ENCODE assay signal across 8 cellular contexts in the genomic region with DNA sequence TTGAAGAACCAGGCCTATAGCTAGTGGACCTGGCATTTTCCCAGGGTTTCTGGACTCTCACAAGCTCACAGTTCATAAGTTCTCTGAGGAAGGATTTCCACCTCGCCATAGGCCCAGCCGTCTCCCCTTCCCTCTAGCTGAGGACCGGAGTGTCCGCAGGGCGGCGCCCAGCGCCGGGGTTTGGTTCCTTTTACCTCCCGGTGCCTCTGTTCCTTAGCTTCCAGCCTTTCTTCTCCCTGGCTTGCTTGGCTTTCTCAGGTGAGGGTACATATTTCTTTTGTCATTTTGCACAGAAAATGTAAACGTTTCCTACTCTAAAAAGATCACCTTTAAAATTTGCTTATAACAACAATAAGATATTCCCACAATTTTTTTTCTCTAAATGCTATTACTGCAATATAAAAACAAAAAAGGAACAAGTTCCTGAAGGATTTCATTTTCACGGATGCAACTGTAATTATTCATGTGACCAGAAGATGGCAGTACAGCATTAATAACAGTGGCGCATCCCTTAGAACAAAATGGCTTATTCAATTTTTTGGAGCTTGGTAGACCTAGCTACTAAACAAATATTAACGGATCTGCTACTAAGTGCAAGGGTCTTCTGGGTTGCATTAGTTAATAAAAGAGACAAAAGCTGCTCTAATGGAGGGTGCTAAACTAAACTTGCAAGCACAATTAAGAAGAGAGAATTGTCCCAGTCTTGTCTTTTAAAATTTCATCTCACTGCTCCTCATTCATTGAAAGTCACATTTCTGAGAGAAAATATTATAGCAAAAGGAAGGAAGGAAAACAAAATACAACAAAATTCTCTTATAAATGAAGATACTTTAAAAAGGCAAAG.
DNase-seq lines count a peak whose midpoint lies in the region; ATAC-seq, FAIRE-seq and TF ChIP-seq lines count a peak whose summit lies in the region.

No MANE protein-coding gene starts in this region.

- H2AFZ ChIP-seq in OCI-LY7 (ENCODE audit: low read length), result no peak overlapping the region

- FAIRE-seq in GM18507 (lab: Jason Lieb, UNC) (peak; percentile 53), HTR-8/SVneo (lab: Jason Lieb, UNC) (no peak)

- no peak for ATAC-seq in GM21367 (IDR thresholded peaks at IDR 0.05; ENCODE audit: unreplicated experiment)

- no peaks in the 10 kb centered on the region for H3K9me2 ChIP-seq in OCI-LY7 (ENCODE audit: insufficient read depth, low read length)

- H3K27me3 ChIP-seq in BJ (ENCODE audit: control insufficient read depth, insufficient read depth, low read length), result no peaks in the 10 kb centered on the region

- H3K4me2 ChIP-seq in OCI-LY7 (ENCODE audit: low read length), result no peak overlapping the region

- intact Hi-C loops in OCI-LY7 (cut with micrococcal nuclease; ENCODE audit: unreplicated experiment), result loop anchor here (5.0 to 10.0 kb wide), 3 partner anchors 218 to 1030 kb away; partner anchors contain the start of genes NMBR and VTA1

- no peaks in the 10 kb centered on the region for H3K79me2 ChIP-seq in OCI-LY7 (ENCODE audit: insufficient read depth, low read depth, low read length)

- H3K36me3 ChIP-seq in BJ (ENCODE audit: control insufficient read depth, insufficient read depth, low read length), result no peaks in the 10 kb centered on the region
- no peaks in the 10 kb centered on the region for H3K36me3 ChIP-seq in OCI-LY7 (ENCODE audit: insufficient read depth, low read length)
- no peaks in the 10 kb centered on the region for H3K36me3 ChIP-seq in mesodermal cell (ENCODE audit: control insufficient read depth, insufficient read depth, low read length)

- no peaks in the 10 kb centered on the region for H3K9me3 ChIP-seq in OCI-LY7 (ENCODE audit: low read length)
- H3K9me3 ChIP-seq in mesodermal cell (ENCODE audit: control insufficient read depth, low read length), result no peaks in the 10 kb centered on the region

- no TSS peak for BruUV-seq in OCI-LY7 (replicated peaks; lab: Mats Ljungman, UMichigan)

- TF ChIP-seq CTCF in BJ (IDR thresholded peaks at IDR 0.05; ENCODE audit: insufficient read depth, low read depth, low read length) (peak; percentile 49), OCI-LY7 (conservative IDR thresholded peaks at IDR 0.05; ENCODE audit: low read length) (peak; percentile 96)

- 1 to 60% methylated on average over 1 to 12 of the region's 13 CpGs for WGBS in mesodermal cell (ENCODE audit: insufficient coverage in 2 of 2), 2 experiments

- no peak overlapping the region for H3K27ac ChIP-seq in OCI-LY7 (ENCODE audit: low read depth, low read length, poor library complexity, severe bottlenecking)
- peak overlapping the region; percentile 26 for H3K27ac ChIP-seq in mesodermal cell (ENCODE audit: low read depth, low read length, severe bottlenecking)

- CTCF ChIA-PET in BJ (lab: Yijun Ruan, JAX) (interaction anchor here (0.5 to 3.0 kb wide), 35 partner anchors 9 to 1467 kb away, joined by 3 to 19 read pairs (median 3); partner anchors contain the start of gene FUCA2), OCI-LY7 (lab: Charles Lee; ENCODE audit: unreplicated experiment) (no interaction called here)

- no peak for DNase-seq in BJ (ENCODE audit: low read depth)
- peak; percentile 4 for DNase-seq in GM18507 (ENCODE audit: extremely low spot score, insufficient read length, low read depth)
- peak; percentile 63 for DNase-seq in HTR-8/SVneo (ENCODE audit: insufficient read length, low spot score)
- peak; percentile 47 for DNase-seq in OCI-LY7 (ENCODE audit: low spot score)
- DNase-seq in dermis blood vessel endothelial cell, result peak; percentile 78
- DNase-seq in RPMI8226, result no peak

- H3K4me3 ChIP-seq in BJ (ENCODE audit: low read depth, low read length) (no peak overlapping the region), OCI-LY7 (ENCODE audit: low read depth, low read length, poor library complexity, severe bottlenecking) (no peak overlapping the region), mesodermal cell (ENCODE audit: extremely low read depth, insufficient read depth, low read length, poor library complexity, severe bottlenecking) (no peak overlapping the region)

- POLR2A ChIA-PET in BJ (lab: Charles Lee), result no interaction called here
- POLR2A ChIA-PET in OCI-LY7 (lab: Charles Lee), result interaction anchor here (0.7 to 1.0 kb wide), 2 partner anchors 8 to 20 kb away, joined by 3 read pairs; no protein-coding TSS in a partner anchor

- no peaks in the 10 kb centered on the region for H3K4me1 ChIP-seq in OCI-LY7 (ENCODE audit: insufficient read depth, low read length, poor library complexity, severe bottlenecking)
- H3K4me1 ChIP-seq in mesodermal cell (ENCODE audit: control insufficient read depth, insufficient read depth, low read length, poor library complexity, severe bottlenecking), result no peaks in the 10 kb centered on the region

- no peaks in the 10 kb centered on the region for H4K20me1 ChIP-seq in OCI-LY7 (ENCODE audit: insufficient read depth, low read length)

Comparison
In these comparisons a context has a peak if more than half of its experiments do, and no peak if none do; other contexts are left out.
1. DNase-seq: peak in GM18507 (single experiment), HTR-8/SVneo (single experiment), OCI-LY7 (single experiment) and dermis blood vessel endothelial cell (single experiment); none in BJ (single experiment) and RPMI8226 (single experiment).